In genomic region chr1:2641381-2642130, GRCh38 we compare ENCODE assay signal across 8 cellular contexts. TPM values are rescaled to one million over a fixed set of nuclear protein-coding genes. Genes with fewer than 3 reads are reported as not detected.
DNase-seq lines count a peak whose midpoint lies in the region; ATAC-seq and TF ChIP-seq lines count a peak whose summit lies in the region.
"Had no signal": no experiment of that assay in that cellular context is flagged by ENCODE, and none has a peak within 500 bp of the region (broad histone marks: within the 10 kb centered on the region; RNA-seq: fewer than 3 reads in every experiment).

No MANE protein-coding gene starts in this region.

- CTCF ChIA-PET in T-cell (lab: Charles Lee): no interaction called here

- H3K4me1 Mint-ChIP-seq in T-cell (peaks cover 14 to 20% (median 16%) of the 10 kb centered on the region in 3 donors), glutamatergic neuron (ENCODE audit: low read depth, unreplicated experiment) (no peaks in the 10 kb centered on the region)

- TF ChIP-seq CTCF in glutamatergic neuron (IDR thresholded peaks at IDR 0.05; ENCODE audit: partially characterized antibody, unreplicated experiment): no peak

- peaks cover 24% of the 10 kb centered on the region for H3K27me3 ChIP-seq in H7 (ENCODE audit: control insufficient read depth, insufficient read depth, low read length)

- peak overlapping the region; percentile 95 for H3K4me3 ChIP-seq in H7 (ENCODE audit: insufficient read depth, low read depth, low read length)
- H3K4me3 ChIP-seq in skin epidermis: peak overlapping the region in 4 of 7 experiments; percentile 79 to 88 (median 82)

- ATAC-seq in T-cell (replicated peaks in 1 of 4) (no peak), HG03378 (IDR thresholded peaks at IDR 0.05; ENCODE audit: unreplicated experiment) (no peak), GM21723 (IDR thresholded peaks at IDR 0.05; ENCODE audit: unreplicated experiment) (no peak)

- H3K9me3 Mint-ChIP-seq in T-cell (peaks cover 0 to 3% (median 0%) of the 10 kb centered on the region in 3 donors), glutamatergic neuron (ENCODE audit: unreplicated experiment) (peaks cover 7% of the 10 kb centered on the region)

- H3K27ac ChIP-seq in skin epidermis: peak overlapping the region in 11 of 21 experiments; percentile 31 to 97 (median 91)

- no peaks in the 10 kb centered on the region for H3K36me3 ChIP-seq in H7 (replicated peaks; ENCODE audit: control insufficient read depth, insufficient read depth, low read length)

- no peaks in the 10 kb centered on the region for H3K36me3 Mint-ChIP-seq in T-cell
- H3K36me3 Mint-ChIP-seq in glutamatergic neuron (ENCODE audit: unreplicated experiment): peaks cover 6% of the 10 kb centered on the region

- peak; percentile 86 for DNase-seq in H7
- peak in 1 of 34 experiments; percentile 13 for DNase-seq in T-cell
- DNase-seq in glutamatergic neuron: peak; percentile 23
- no peak for DNase-seq in NCI-H2171 (lab: John Stamatoyannopoulos, UW)
- DNase-seq: NCI-H1694 had no signal

- H3K4me3 Mint-ChIP-seq in T-cell (peak overlapping the region; percentile 28 to 88 (median 28)), glutamatergic neuron (ENCODE audit: unreplicated experiment) (no peak overlapping the region)

- POLR2A ChIA-PET in T-cell (lab: Charles Lee): no interaction called here

- H3K27me3 Mint-ChIP-seq in T-cell (no peaks in the 10 kb centered on the region), glutamatergic neuron (ENCODE audit: unreplicated experiment) (peaks cover 5% of the 10 kb centered on the region)

- peak overlapping the region in 1 of 2 donors; percentile 85 for H3K27ac Mint-ChIP-seq in T-cell
- no peak overlapping the region for H3K27ac Mint-ChIP-seq in glutamatergic neuron (ENCODE audit: unreplicated experiment)

RNA-seq across cellular contexts. Expression of gene MMEL1, which starts 8.7 kb away (rescaled TPM):
- 1.3 and 3.0 TPM in 2 replicates for total RNA-seq in H7 (2014; rRNA removed; shearing (Covaris generic))
- total RNA-seq in T-cell (1 to 10 TPM in 3 of 5 donors, under 1 TPM in 2; 0.72 to 3.3 (median 1.0) TPM), glutamatergic neuron (ENCODE audit: unreplicated experiment) (4.0 TPM)

RNA-seq across cellular contexts. Expression of gene PRXL2B, which starts 55.0 kb away (rescaled TPM):
- 62.9 and 83.5 TPM in 2 replicates for total RNA-seq in H7 (2014; rRNA removed; shearing (Covaris generic))
- 10 to 100 TPM; 17.3 to 37.6 (median 35.3) TPM for total RNA-seq in T-cell
- 46.1 TPM for total RNA-seq in glutamatergic neuron (ENCODE audit: unreplicated experiment)
